Comparison of ENCODE assay signal across 10 cellular contexts in genomic region chr14:50037837-50038236, GRCh38.
A peak's percentile ranks its signal among the peaks of the same experiment; 100 is the strongest.
DNase-seq lines count a peak whose midpoint lies in the region; ATAC-seq and TF ChIP-seq lines count a peak whose summit lies in the region.
"Had no signal": no experiment of that assay in that cellular context is flagged by ENCODE, and none has a peak within 500 bp of the region (broad histone marks: within the 10 kb centered on the region; RNA-seq: fewer than 3 reads in every experiment).

No MANE protein-coding gene starts in this region.

- H3K27ac Mint-ChIP-seq in effector memory CD8-positive, alpha-beta T cell, result peak overlapping the region in 1 of 2 donors; percentile 94

- peaks cover 8% of the 10 kb centered on the region for H3K36me3 Mint-ChIP-seq in effector memory CD8-positive, alpha-beta T cell (ENCODE audit: insufficient read depth)

- no peaks in the 10 kb centered on the region for H3K27me3 ChIP-seq in skeletal muscle tissue (ENCODE audit: control insufficient read depth in 3 of 3, insufficient read depth in 3 of 3, low read length in 3 of 3)

- H3K4me1 ChIP-seq in skeletal muscle tissue (ENCODE audit: control insufficient read depth in 3 of 3, insufficient read depth in 3 of 3, low read length in 3 of 3), result peaks cover 0 to 9% (median 7%) of the 10 kb centered on the region in 3 donors

- peak overlapping the region; percentile 10 to 79 for H3K4me3 Mint-ChIP-seq in effector memory CD8-positive, alpha-beta T cell

- peak overlapping the region; percentile 23 for H3K27ac ChIP-seq in skeletal muscle tissue (ENCODE audit: low read depth, low read length)

- TF ChIP-seq CTCF in GM12865 (IDR thresholded peaks at IDR 0.05; ENCODE audit: insufficient read depth, low read depth, low read length, missing control alignments), result no peak

- no peaks in the 10 kb centered on the region for H3K27me3 Mint-ChIP-seq in effector memory CD8-positive, alpha-beta T cell
- H3K27me3 Mint-ChIP-seq: naive B cell had no signal

- H3K36me3 ChIP-seq in skeletal muscle tissue (ENCODE audit: control insufficient read depth in 3 of 3, insufficient read depth in 3 of 3, low read length in 3 of 3), result no peaks in the 10 kb centered on the region

- H3K4me3 ChIP-seq in GM12865 (ENCODE audit: low read depth, low read length), result peak overlapping the region; percentile 3
- no peak overlapping the region for H3K4me3 ChIP-seq in skeletal muscle tissue (ENCODE audit: low read length in 3 of 3)

- H3K9me3 ChIP-seq in skeletal muscle tissue (ENCODE audit: control insufficient read depth in 3 of 3, low read length in 3 of 3), result no peaks in the 10 kb centered on the region

- peak overlapping the region in 1 of 3 donors; percentile 29 for H3K9ac ChIP-seq in skeletal muscle tissue (ENCODE audit: low read depth in 1 of 3, low read length in 3 of 3)

- no peaks in the 10 kb centered on the region for H3K9me3 Mint-ChIP-seq in effector memory CD8-positive, alpha-beta T cell
- H3K9me3 Mint-ChIP-seq: naive B cell had no signal

- DNase-seq in GM12865 (ENCODE audit: low read depth) (peak; percentile 71), MV-4-11 (lab: John Stamatoyannopoulos, UW) (peak; percentile 76), NCI-H1092 treated with DMSO at 0.1 percent for 48 hours (lab: John Stamatoyannopoulos, UW) (no peak)
- no peak for DNase-seq in effector memory CD8-positive, alpha-beta T cell
- DNase-seq: activated effector memory CD4-positive, alpha-beta T cell treated with Interleukin-2 at 50 U/mL for 16 hours; H7; naive B cell had no signal

- no peak for ATAC-seq in effector memory CD8-positive, alpha-beta T cell (replicated peaks)
- ATAC-seq in HG03378 (IDR thresholded peaks at IDR 0.05; ENCODE audit: unreplicated experiment), result no peak
- no peak for ATAC-seq in HG02798 (IDR thresholded peaks at IDR 0.05; ENCODE audit: poor library complexity, unreplicated experiment)

- peaks cover 44 to 49% of the 10 kb centered on the region in 2 donors for H3K4me1 Mint-ChIP-seq in effector memory CD8-positive, alpha-beta T cell (ENCODE audit: low read depth in 2 of 2)

Comparison
In these comparisons a context has a peak if more than half of its experiments do, and no peak if none do; other contexts are left out.
1. DNase-seq: peak in GM12865 (single experiment) and MV-4-11 (single experiment); none in effector memory CD8-positive, alpha-beta T cell (0 of 3) and NCI-H1092 treated with DMSO at 0.1 percent for 48 hours (single experiment).